20 cellular contexts compared by ENCODE assay signal in genomic region chr9:127491516-127491915, GRCh38.
"Had no signal": no experiment of that assay in that cellular context is flagged by ENCODE, and none has a peak within 500 bp of the region (broad histone marks: within the 10 kb centered on the region; RNA-seq: fewer than 3 reads in every experiment).

No MANE protein-coding gene starts in this region.

- H3K4me1 ChIP-seq: foreskin keratinocyte had no signal

- H3K9me3 ChIP-seq: heart left ventricle, mucosa of descending colon, spleen, thoracic aorta, transverse colon had no signal

- H3K27me3 ChIP-seq: foreskin keratinocyte, heart left ventricle, spleen, transverse colon had no signal

- DNase-seq: effector CD4-positive, alpha-beta T cell; endodermal cell; erythroblast; foreskin keratinocyte; heart left ventricle; hippocampal formation; kidney glomerular epithelial cell; mammary epithelial cell; mucosa of descending colon; naive thymus-derived CD8-positive, alpha-beta T cell; spleen; stimulated activated CD4-positive, alpha-beta T cell treated with anti-CD3 and anti-CD28 coated beads, Interleukin-15, amount 100 ng/mL, for 24 hours; stimulated activated CD4-positive, alpha-beta T cell treated with anti-CD3 and anti-CD28 coated beads, Interleukin-1b, Interleukin-23, amount 100 ng/mL, for 48 hours; stimulated activated CD4-positive, alpha-beta T cell treated with anti-CD3 and anti-CD28 coated beads, Interleukin-4, amount 100 ng/mL, for 24 hours; stimulated activated naive B cell treated with anti-CD40 and anti-IgM and Interleukin-4, amounts not matched to agents 10 μg/mL and 1 μg/mL and 100 μg/mL, for 72 hours; stimulated activated naive CD8-positive, alpha-beta T cell treated with anti-CD3 and anti-CD28 coated beads, Interleukin-15, amount 100 ng/mL, for 72 hours; transverse colon had no signal

- H3K4me3 ChIP-seq: coronary artery, heart left ventricle, mucosa of descending colon, spleen, thoracic aorta, transverse colon had no signal

- H3K27ac ChIP-seq: coronary artery, foreskin keratinocyte, heart left ventricle, spleen, thoracic aorta, transverse colon had no signal

- H3K4me1 Mint-ChIP-seq: naive thymus-derived CD8-positive, alpha-beta T cell; stimulated activated naive B cell treated with anti-CD40 and anti-IgM and Interleukin-4, amounts not matched to agents 10 μg/mL and 1 μg/mL and 100 μg/mL, for 72 hours; stimulated activated naive CD8-positive, alpha-beta T cell treated with anti-CD3 and anti-CD28 coated beads, Interleukin-15, amount 100 ng/mL, for 72 hours had no signal

- H3K4me3 Mint-ChIP-seq: endodermal cell; naive thymus-derived CD8-positive, alpha-beta T cell; stimulated activated naive B cell treated with anti-CD40 and anti-IgM and Interleukin-4, amounts not matched to agents 10 μg/mL and 1 μg/mL and 100 μg/mL, for 72 hours; stimulated activated naive CD8-positive, alpha-beta T cell treated with anti-CD3 and anti-CD28 coated beads, Interleukin-15, amount 100 ng/mL, for 72 hours had no signal

- H3K9me3 Mint-ChIP-seq: endodermal cell; naive thymus-derived CD8-positive, alpha-beta T cell; stimulated activated naive B cell treated with anti-CD40 and anti-IgM and Interleukin-4, amounts not matched to agents 10 μg/mL and 1 μg/mL and 100 μg/mL, for 72 hours; stimulated activated naive CD8-positive, alpha-beta T cell treated with anti-CD3 and anti-CD28 coated beads, Interleukin-15, amount 100 ng/mL, for 72 hours had no signal

- ATAC-seq: foreskin keratinocyte; heart left ventricle; mucosa of descending colon; naive thymus-derived CD8-positive, alpha-beta T cell; sciatic nerve; stimulated activated naive B cell treated with anti-CD40 and anti-IgM and Interleukin-4, amounts not matched to agents 10 μg/mL and 1 μg/mL and 100 μg/mL, for 72 hours had no signal

- H3K27ac Mint-ChIP-seq: endodermal cell; naive thymus-derived CD8-positive, alpha-beta T cell had no signal
